Comparison of ENCODE assay signal across 8 cellular contexts in genomic region chr14:22200977-22201605, GRCh38.
DNase-seq lines count a peak whose midpoint lies in the region; ATAC-seq and TF ChIP-seq lines count a peak whose summit lies in the region.

No MANE protein-coding gene starts in this region.

- peaks cover 9% of the 10 kb centered on the region for H3K9me3 Mint-ChIP-seq in endothelial cell (ENCODE audit: unreplicated experiment)
- no peaks in the 10 kb centered on the region for H3K9me3 Mint-ChIP-seq in naive thymus-derived CD8-positive, alpha-beta T cell

- no peak overlapping the region for H3K4me3 Mint-ChIP-seq in endothelial cell (ENCODE audit: unreplicated experiment)
- H3K4me3 Mint-ChIP-seq in naive thymus-derived CD8-positive, alpha-beta T cell: no peak overlapping the region

- H3K36me3 Mint-ChIP-seq in endothelial cell (ENCODE audit: low read depth, unreplicated experiment): peaks cover 6% of the 10 kb centered on the region
- H3K36me3 Mint-ChIP-seq in naive thymus-derived CD8-positive, alpha-beta T cell: no peaks in the 10 kb centered on the region

- H3K27ac Mint-ChIP-seq in endothelial cell (ENCODE audit: unreplicated experiment): no peak overlapping the region
- H3K27ac Mint-ChIP-seq in naive thymus-derived CD8-positive, alpha-beta T cell: no peak overlapping the region

- no peaks in the 10 kb centered on the region for H3K4me1 Mint-ChIP-seq in endothelial cell (ENCODE audit: unreplicated experiment)
- peaks cover 0 to 8% (median 4%) of the 10 kb centered on the region in 4 donors for H3K4me1 Mint-ChIP-seq in naive thymus-derived CD8-positive, alpha-beta T cell

- DNase-seq in NCI-H1092 treated with DMSO at 0.1 percent for 48 hours (lab: John Stamatoyannopoulos, UW) (peak; percentile 7), NCI-H1092 (lab: John Stamatoyannopoulos, UW) (no peak), SHP77 (lab: John Stamatoyannopoulos, UW) (peak; percentile 12 to 42), endothelial cell (ENCODE audit: low spot score) (no peak)
- DNase-seq in naive thymus-derived CD8-positive, alpha-beta T cell: peak in 3 of 10 donors; percentile 4 to 44 (median 34)

- ATAC-seq in HG03095 (IDR thresholded peaks at IDR 0.05; ENCODE audit: unreplicated experiment) (peak; percentile 55), GM18517 (IDR thresholded peaks at IDR 0.05; ENCODE audit: unreplicated experiment) (no peak), HG02763 (IDR thresholded peaks at IDR 0.05; ENCODE audit: unreplicated experiment) (no peak)
- peak; percentile 72 to 78 for ATAC-seq in naive thymus-derived CD8-positive, alpha-beta T cell

- H3K27me3 Mint-ChIP-seq in endothelial cell (ENCODE audit: unreplicated experiment): no peaks in the 10 kb centered on the region
- no peaks in the 10 kb centered on the region for H3K27me3 Mint-ChIP-seq in naive thymus-derived CD8-positive, alpha-beta T cell

- TF ChIP-seq CTCF in endothelial cell (IDR thresholded peaks at IDR 0.05; ENCODE audit: unreplicated experiment): peak; percentile 56

- POLR2A ChIA-PET in naive thymus-derived CD8-positive, alpha-beta T cell (lab: Charles Lee): interaction anchor here (1.4 to 2.6 kb wide), 2 partner anchors 33 to 355 kb away, joined by 3 to 13 read pairs; no protein-coding TSS in a partner anchor

Comparison
In these comparisons a context has a peak if more than half of its experiments do, and no peak if none do; other contexts are left out.
1. DNase-seq: peak in NCI-H1092 treated with DMSO at 0.1 percent for 48 hours (single experiment) and SHP77 (2 of 2); none in NCI-H1092 (single experiment) and endothelial cell (single experiment).
2. ATAC-seq: peak in HG03095 (single experiment) and naive thymus-derived CD8-positive, alpha-beta T cell (2 of 2); none in GM18517 (single experiment) and HG02763 (single experiment).